Comparison of ENCODE assay signal across 8 cellular contexts in the genomic region with DNA sequence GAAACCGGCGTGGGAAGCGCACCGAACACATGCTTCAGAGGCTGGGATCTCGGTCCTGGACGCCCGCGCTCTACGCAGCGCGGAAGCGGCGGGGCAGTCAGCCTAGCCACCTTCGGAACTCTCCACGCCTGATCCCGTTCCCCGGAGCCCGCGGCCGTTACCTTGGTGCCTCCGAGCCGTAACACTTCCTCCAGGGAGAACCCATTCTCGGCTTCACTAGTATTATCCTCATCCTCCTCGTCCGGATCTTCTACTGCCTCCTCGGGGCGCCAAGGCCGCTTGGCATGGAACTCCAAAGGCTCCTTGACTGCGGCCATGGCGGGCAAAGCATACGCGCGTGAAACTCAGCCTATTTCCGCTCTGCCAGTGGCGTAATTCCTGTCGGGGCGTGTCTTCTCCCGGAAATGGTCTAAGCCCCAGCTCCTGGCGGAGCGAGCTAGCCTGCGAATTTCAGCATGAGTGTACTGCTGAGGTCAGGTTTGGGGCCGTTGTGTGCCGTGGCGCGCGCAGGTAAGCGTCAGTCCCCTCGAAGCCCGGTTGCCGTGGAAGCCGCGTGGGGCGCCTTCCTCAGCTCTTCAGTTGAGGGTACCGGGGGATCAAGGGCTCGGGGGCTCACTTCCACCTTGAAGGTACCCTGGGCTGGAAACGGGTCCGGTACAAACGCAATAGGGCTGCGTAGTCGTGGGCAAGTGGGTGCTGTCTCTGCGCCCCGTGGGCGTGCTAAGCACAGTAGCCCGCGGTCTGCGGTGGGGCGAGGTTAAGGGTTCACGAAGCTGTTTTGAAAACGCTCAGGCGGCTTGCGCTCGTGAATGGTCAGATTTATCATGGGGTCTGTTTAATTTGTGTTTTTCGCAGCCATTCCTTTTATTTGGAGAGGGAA. TPM values are rescaled to one million over a fixed set of nuclear protein-coding genes. Genes with fewer than 3 reads are reported as not detected.
DNase-seq lines count a peak whose midpoint lies in the region; ATAC-seq, FAIRE-seq and TF ChIP-seq lines count a peak whose summit lies in the region.

CEBPZ (minus strand) TSS at position 346 of the 880 bp plus-strand sequence; CDS start at position 317, 29 bp downstream.
A gene with protein sequence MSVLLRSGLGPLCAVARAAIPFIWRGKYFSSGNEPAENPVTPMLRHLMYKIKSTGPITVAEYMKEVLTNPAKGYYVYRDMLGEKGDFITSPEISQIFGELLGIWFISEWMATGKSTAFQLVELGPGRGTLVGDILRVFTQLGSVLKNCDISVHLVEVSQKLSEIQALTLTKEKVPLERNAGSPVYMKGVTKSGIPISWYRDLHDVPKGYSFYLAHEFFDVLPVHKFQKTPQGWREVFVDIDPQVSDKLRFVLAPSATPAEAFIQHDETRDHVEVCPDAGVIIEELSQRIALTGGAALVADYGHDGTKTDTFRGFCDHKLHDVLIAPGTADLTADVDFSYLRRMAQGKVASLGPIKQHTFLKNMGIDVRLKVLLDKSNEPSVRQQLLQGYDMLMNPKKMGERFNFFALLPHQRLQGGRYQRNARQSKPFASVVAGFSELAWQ (plus strand): TSS at position 408 of the 880 bp plus-strand sequence. CDS start 48 bp downstream, at position 456.

- peak; percentile 84 for DNase-seq in D721Med (ENCODE audit: insufficient read length, low spot score)
- DNase-seq in activated T-cell treated with anti-CD3 and anti-CD28 coated beads for 1 hour (ENCODE audit: low read depth), result peak; percentile 72
- peak; percentile 90 to 93 for DNase-seq in erythroblast (lab: John Stamatoyannopoulos, UW)
- DNase-seq in mucosa of gallbladder (ENCODE audit: low spot score), result peak; percentile 92
- DNase-seq in stimulated activated CD8-positive, alpha-beta memory T cell treated with anti-CD3 and anti-CD28 coated beads, Interleukin-4, amount 100 ng/mL, for 4 hours (ENCODE audit: low read depth in 2 of 2, low spot score in 1 of 2), result peak; percentile 66 to 77

- peak within 1 kb of the TSS; percentile 93 for H3K9ac ChIP-seq in HUES6 (ENCODE audit: low read length)
- peak within 1 kb of the TSS; percentile 95 for H3K9ac ChIP-seq in OCI-LY1 (ENCODE audit: low read length)

- H3K9me2 ChIP-seq in OCI-LY1 (ENCODE audit: low read depth, low read length), result no peaks in the 10 kb centered on the region

- peak; percentile 96 for TF ChIP-seq POLR2A in erythroblast (IDR thresholded peaks at IDR 0.05; ENCODE audit: low read length)

- H3K27ac ChIP-seq in HUES6 (ENCODE audit: low read depth, low read length), result peak within 1 kb of the TSS; percentile 72
- H3K27ac ChIP-seq in OCI-LY1 (ENCODE audit: low read depth, low read length, poor library complexity, severe bottlenecking), result peak within 1 kb of the TSS; percentile 44

- peaks cover 86% of the 10 kb centered on the region for H3K79me2 ChIP-seq in OCI-LY1 (ENCODE audit: insufficient read depth, low read length)

- TF ChIP-seq CTCF in D721Med (IDR thresholded peaks at IDR 0.05; ENCODE audit: insufficient read depth, missing control alignments) (no peak), OCI-LY1 (IDR thresholded peaks at IDR 0.05; ENCODE audit: low read length) (no peak)

- H3K36me3 ChIP-seq in HUES6 (ENCODE audit: control insufficient read depth, insufficient read depth, low read length) (peaks cover 60% of the 10 kb centered on the region), OCI-LY1 (ENCODE audit: insufficient read depth, low read length) (peaks cover 41% of the 10 kb centered on the region)

- peak within 1 kb of the TSS; percentile 92 for H3K4me3 ChIP-seq in HUES6 (ENCODE audit: low read depth, low read length)
- peak within 1 kb of the TSS; percentile 78 for H3K4me3 ChIP-seq in OCI-LY1 (ENCODE audit: low read depth, low read length, poor library complexity, severe bottlenecking)

- H3K9me3 ChIP-seq in HUES6 (ENCODE audit: control insufficient read depth, insufficient read depth, low read depth, low read length) (no peaks in the 10 kb centered on the region), OCI-LY1 (ENCODE audit: low read length) (no peaks in the 10 kb centered on the region)

- H2AFZ ChIP-seq in OCI-LY1 (ENCODE audit: low read length), result 0 out of 2 replicates have a peak within 1 kb of the TSS, but pooled peaks have one; percentile 66

- H3K27me3 ChIP-seq in HUES6 (ENCODE audit: control insufficient read depth, insufficient read depth, low read length), result no peaks in the 10 kb centered on the region
- H3K27me3 ChIP-seq in OCI-LY1 (ENCODE audit: insufficient read depth, low read length), result no peaks in the 10 kb centered on the region

- H4K20me1 ChIP-seq in OCI-LY1 (ENCODE audit: insufficient read depth, low read length), result no peaks in the 10 kb centered on the region

- H3K4me1 ChIP-seq in HUES6 (ENCODE audit: control insufficient read depth, insufficient read depth, low read length) (peaks cover 34% of the 10 kb centered on the region), OCI-LY1 (ENCODE audit: insufficient read depth, low read length, severe bottlenecking) (peaks cover 40% of the 10 kb centered on the region)

- H3K4me2 ChIP-seq in OCI-LY1 (ENCODE audit: low read length), result peak within 1 kb of the TSS; percentile 98

- FAIRE-seq in D721Med (lab: Jason Lieb, UNC), result no peak

- peak; percentile 98 for ATAC-seq in GM21447 (IDR thresholded peaks at IDR 0.05; ENCODE audit: unreplicated experiment)

- no peaks in the 10 kb centered on the region for H3F3A ChIP-seq in OCI-LY1 (ENCODE audit: insufficient read depth, low read length)

RNA-seq across cellular contexts. Expression of gene CEBPZ, which starts in this region (rescaled TPM):
- total RNA-seq in mucosa of gallbladder, result 29.2 TPM

RNA-seq across cellular contexts. Expression of the second gene that starts in this region (rescaled TPM):
- 11.4 TPM for total RNA-seq in mucosa of gallbladder

Comparison
In these comparisons a context has a peak if more than half of its experiments do, and no peak if none do; other contexts are left out.
1. Peak in every context shown above with its lines: DNase-seq, ATAC-seq, H3K4me3 ChIP-seq and H3K27ac ChIP-seq.